27 cellular contexts compared by ENCODE assay signal in the genomic region with DNA sequence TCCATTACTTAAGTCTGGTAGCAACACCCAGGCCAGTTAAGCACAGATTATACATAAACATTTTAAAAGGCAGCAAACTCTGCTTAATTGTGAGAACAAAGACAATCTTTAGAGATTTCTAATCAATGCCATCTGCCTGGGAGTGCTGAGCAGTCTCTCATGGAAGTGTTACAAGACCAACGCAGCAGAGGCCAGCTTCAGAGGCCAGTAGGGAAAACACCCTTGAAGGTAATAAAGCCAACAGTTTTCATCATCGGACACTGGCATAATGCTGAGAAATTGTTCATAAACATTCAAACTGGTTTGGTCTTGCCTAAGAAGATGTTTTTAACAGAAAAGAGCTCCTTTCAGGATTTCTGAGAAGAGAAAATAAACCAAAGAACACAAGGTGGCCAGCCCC. TPM values are rescaled to one million over a fixed set of nuclear protein-coding genes. Genes with fewer than 3 reads are reported as not detected.
"Had no signal": no experiment of that assay in that cellular context is flagged by ENCODE, and none has a peak within 500 bp of the region (broad histone marks: within the 10 kb centered on the region; RNA-seq: fewer than 3 reads in every experiment).

No MANE protein-coding gene starts in this region.

- H3K27ac ChIP-seq: adrenal gland, Peyer's patch, RWPE1, SJCRH30 had no signal

- H3K27me3 ChIP-seq: adrenal gland, Peyer's patch, SJCRH30 had no signal

- H3K9me3 Mint-ChIP-seq: activated CD8-positive, alpha-beta T cell treated with anti-CD3 and anti-CD28 coated beads for 36 hours; activated naive CD4-positive, alpha-beta T cell treated with anti-CD3 and anti-CD28 coated beads, Interleukin-2, amount 10 ng/mL, durations not matched to agents 7 days and 5 days; activated naive CD8-positive, alpha-beta T cell treated with anti-CD3 and anti-CD28 coated beads for 36 hours; activated T-helper 2 cell treated with anti-CD3 and anti-CD28 coated beads, Interferon-gamma antibody, Interleukin-2, Interleukin-4, amounts not matched to agents 10 μg/mL and 5 μg/mL and 100 μg/mL, durations not matched to agents 14 hours and 24 hours and 36 hours had no signal

- H3K36me3 Mint-ChIP-seq: activated naive CD4-positive, alpha-beta T cell treated with anti-CD3 and anti-CD28 coated beads, Interleukin-2, amount 10 ng/mL, durations not matched to agents 7 days and 5 days; activated naive CD8-positive, alpha-beta T cell treated with anti-CD3 and anti-CD28 coated beads for 36 hours had no signal

- H3K4me3 ChIP-seq: adrenal gland, Peyer's patch, SJCRH30 had no signal

- H3K4me3 Mint-ChIP-seq: activated CD8-positive, alpha-beta T cell treated with anti-CD3 and anti-CD28 coated beads for 36 hours; activated naive CD4-positive, alpha-beta T cell treated with anti-CD3 and anti-CD28 coated beads, Interleukin-2, amount 10 ng/mL, durations not matched to agents 7 days and 5 days; activated naive CD8-positive, alpha-beta T cell treated with anti-CD3 and anti-CD28 coated beads for 36 hours; activated T-cell treated with anti-CD3 and anti-CD28 coated beads, Interleukin-2, amount 50 U/mL, for 72 hours had no signal

- H3K4me2 ChIP-seq: SK-N-SH had no signal

- H3K9me2 ChIP-seq: SK-N-SH had no signal

- H3K27me3 Mint-ChIP-seq: activated naive CD4-positive, alpha-beta T cell treated with anti-CD3 and anti-CD28 coated beads, Interleukin-2, amount 10 ng/mL, durations not matched to agents 7 days and 5 days had no signal

- H3K27ac Mint-ChIP-seq: activated CD8-positive, alpha-beta T cell treated with anti-CD3 and anti-CD28 coated beads for 36 hours; activated naive CD4-positive, alpha-beta T cell treated with anti-CD3 and anti-CD28 coated beads, Interleukin-2, amount 10 ng/mL, durations not matched to agents 7 days and 5 days; activated naive CD8-positive, alpha-beta T cell treated with anti-CD3 and anti-CD28 coated beads for 36 hours; activated T-cell treated with anti-CD3 and anti-CD28 coated beads, Interleukin-2, amount 50 U/mL, for 72 hours; activated T-helper 2 cell treated with anti-CD3 and anti-CD28 coated beads, Interferon-gamma antibody, Interleukin-2, Interleukin-4, amounts not matched to agents 10 μg/mL and 5 μg/mL and 100 μg/mL, durations not matched to agents 14 hours and 24 hours and 36 hours had no signal

- H3K36me3 ChIP-seq: adrenal gland, Peyer's patch, SJCRH30 had no signal

- DNase-seq: activated CD4-positive, alpha-beta T cell treated with anti-CD3 and anti-CD28 coated beads for 4 hours; activated CD8-positive, alpha-beta memory T cell treated with anti-CD3 and anti-CD28 coated beads, Interleukin-2, amount 50 U/mL, for 4 hours; activated CD8-positive, alpha-beta T cell treated with anti-CD3 and anti-CD28 coated beads for 36 hours; activated gamma-delta T cell treated with Interleukin-2 at 50 U/mL for 16 hours; activated naive CD4-positive, alpha-beta T cell treated with anti-CD3 and anti-CD28 coated beads, Interleukin-2, amount 10 ng/mL, durations not matched to agents 7 days and 5 days; activated naive CD8-positive, alpha-beta T cell treated with anti-CD3 and anti-CD28 coated beads for 36 hours; activated T-cell treated with anti-CD3 and anti-CD28 coated beads, Interleukin-2, amount 50 U/mL, for 72 hours; adrenal gland; anterior cingulate cortex; Karpas-422; MM.1S; NCI-H1105; NCI-H1436; NCI-H1694 treated with DMSO at 0.1 percent for 48 hours; NCI-H2029 treated with DMSO at 0.1 percent for 48 hours; NCI-H345; NCI-H510A; NCI-H526 treated with DMSO at 0.1 percent for 48 hours; NCI-H82; Peyer's patch; Right ventricle myocardium superior; SJCRH30; SK-N-SH; T-helper 1 cell had no signal

- ATAC-seq: activated CD4-positive, CD25-positive, alpha-beta regulatory T cell treated with anti-CD3 and anti-CD28 coated beads, Interleukin-2, amount 50 U/mL, for 24 hours; activated CD8-positive, alpha-beta T cell treated with anti-CD3 and anti-CD28 coated beads for 36 hours; activated T-cell treated with anti-CD3 and anti-CD28 coated beads, Interleukin-2, amount 50 U/mL, for 72 hours had no signal

- H3K9ac ChIP-seq: SK-N-SH had no signal

- H3K9me3 ChIP-seq: adrenal gland, Peyer's patch, SJCRH30, SK-N-SH had no signal

- H3K4me1 Mint-ChIP-seq: activated naive CD4-positive, alpha-beta T cell treated with anti-CD3 and anti-CD28 coated beads, Interleukin-2, amount 10 ng/mL, durations not matched to agents 7 days and 5 days; activated naive CD8-positive, alpha-beta T cell treated with anti-CD3 and anti-CD28 coated beads for 36 hours had no signal

RNA-seq across cellular contexts. Expression of a gene that starts 35.0 kb away (rescaled TPM):
- total RNA-seq: SJCRH30 had no signal
